ENCODE assay signal across 17 cellular contexts in genomic region chr10:13813540-13813939, GRCh38.
DNase-seq lines count a peak whose midpoint lies in the region; TF ChIP-seq lines count a peak whose summit lies in the region.
"Had no signal": no experiment of that assay in that cellular context is flagged by ENCODE, and none has a peak within 500 bp of the region (broad histone marks: within the 10 kb centered on the region; RNA-seq: fewer than 3 reads in every experiment).

No MANE protein-coding gene starts in this region.

- DNase-seq in NCI-H345 (lab: John Stamatoyannopoulos, UW) (peak; percentile 57), NCI-H748 (lab: John Stamatoyannopoulos, UW; ENCODE audit: unreplicated experiment) (peak; percentile 21), islet precursor cell (peak; percentile 18), dermis blood vessel endothelial cell (no peak), hepatocyte (ENCODE audit: low spot score) (no peak), nucleus accumbens (lab: John Stamatoyannopoulos, UW) (no peak)
- DNase-seq: Caco-2; CD4-positive, CD25-positive, alpha-beta regulatory T cell; CD8-positive, alpha-beta T cell; DMS 273 treated with DMSO at 0.1 percent for 48 hours; DMS79 treated with DMSO at 0.1 percent for 48 hours; GF-D8; HFFc6 had no signal

- no peak overlapping the region for H3K4me3 ChIP-seq in hepatocyte
- H3K4me3 ChIP-seq: BLaER1, GM23338, HAP-1 had no signal

- no peak overlapping the region for H3K4me2 ChIP-seq in hepatocyte
- H3K4me2 ChIP-seq: BLaER1, GM23338 had no signal

- no peaks in the 10 kb centered on the region for H3K79me2 ChIP-seq in hepatocyte

- TF ChIP-seq CTCF in hepatocyte (IDR thresholded peaks at IDR 0.05; ENCODE audit: poor library complexity), result no peak

- H3K27ac ChIP-seq in hepatocyte, result no peak overlapping the region
- H3K27ac ChIP-seq: BLaER1, C4-2B had no signal

- no peaks in the 10 kb centered on the region for H3K36me3 ChIP-seq in hepatocyte (replicated peaks; ENCODE audit: insufficient read depth, low read depth)
- H3K36me3 ChIP-seq: BLaER1, HAP-1 had no signal

- 89% methylated on average over 4 of the region's 4 CpGs for WGBS in hepatocyte (ENCODE audit: low lambda C conversion rate, missing lambda C conversion rate)

- no peaks in the 10 kb centered on the region for H3K9me2 ChIP-seq in hepatocyte (replicated peaks; ENCODE audit: insufficient read depth)

- H4K20me1 ChIP-seq in hepatocyte (ENCODE audit: insufficient read depth, poor library complexity, severe bottlenecking), result no peaks in the 10 kb centered on the region
- H4K20me1 ChIP-seq: BLaER1 had no signal

- peaks cover 13% of the 10 kb centered on the region for H3K4me1 ChIP-seq in hepatocyte (ENCODE audit: insufficient read depth)
- H3K4me1 ChIP-seq: BLaER1 had no signal

- no peak overlapping the region for H2AFZ ChIP-seq in hepatocyte
- H2AFZ ChIP-seq: GM23338 had no signal

- no peaks in the 10 kb centered on the region for H3K27me3 ChIP-seq in hepatocyte
- H3K27me3 ChIP-seq: BLaER1 had no signal

- no peaks in the 10 kb centered on the region for H3K9me3 ChIP-seq in hepatocyte (ENCODE audit: low read depth)
- H3K9me3 ChIP-seq: BLaER1, HAP-1 had no signal

Comparison
In these comparisons a context has a peak if more than half of its experiments do, and no peak if none do; other contexts are left out.
1. DNase-seq: peak in NCI-H345 (single experiment), NCI-H748 (single experiment) and islet precursor cell (single experiment); none in dermis blood vessel endothelial cell (single experiment), hepatocyte (single experiment) and nucleus accumbens (0 of 56).